In genomic region chr11:96242971-96243647, GRCh38 we compare ENCODE assay signal across 1 cellular context.
A peak's percentile ranks its signal among the peaks of the same experiment; 100 is the strongest.
TF ChIP-seq lines count a peak whose summit lies in the region.

No MANE protein-coding gene starts in this region.

TF ChIP-seq in HEK293, 187 proteins besides CTCF, POLR2A, EP300 and RAD21 (continued from another document):
- 0 out of 2 replicates have a peak, but pooled peaks have one; percentile 24 for TF ChIP-seq PRDM4 (tag by site-specific recombination; IDR thresholded peaks at IDR 0.05)
- TF ChIP-seq SP2 (tag by site-specific recombination; IDR thresholded peaks at IDR 0.05), result peak; percentile 84
- TF ChIP-seq ZNF76 (tag by site-specific recombination; IDR thresholded peaks at IDR 0.05; ENCODE audit: borderline replicate concordance, low read depth), result no peak
- TF ChIP-seq ZNF639 (tag by site-specific recombination; IDR thresholded peaks at IDR 0.05), result 0 out of 2 replicates have a peak, but pooled peaks have one; percentile 21
- peak; percentile 71; the same call in 1 of the 2 replicates for TF ChIP-seq KLF16 (tag by site-specific recombination; IDR thresholded peaks at IDR 0.05)
- TF ChIP-seq ZNF514 (tag by site-specific recombination; IDR thresholded peaks at IDR 0.05), result no peak
- peak; percentile 75 for TF ChIP-seq GLIS2 (tag by site-specific recombination; IDR thresholded peaks at IDR 0.05)
- no peak for TF ChIP-seq GLI4 (tag by site-specific recombination; IDR thresholded peaks at IDR 0.05)
- TF ChIP-seq ZNF747 (tag by site-specific recombination; IDR thresholded peaks at IDR 0.05), result no peak
- peak; percentile 56 for TF ChIP-seq ZFP69B (tag by site-specific recombination; IDR thresholded peaks at IDR 0.05)
- TF ChIP-seq WT1 (tag by site-specific recombination; IDR thresholded peaks at IDR 0.05), result 0 out of 2 replicates have a peak, but pooled peaks have one; percentile 43
- TF ChIP-seq ZNF10 (tag by site-specific recombination; IDR thresholded peaks at IDR 0.05), result peak; percentile 40; the same call in 1 of the 2 replicates
- TF ChIP-seq ZFHX2 (tag by site-specific recombination; conservative IDR thresholded peaks at IDR 0.05), result peak; percentile 24; the same call in 1 of the 2 replicates
- peak; percentile 93 for TF ChIP-seq ZNF335 (tag by site-specific recombination; conservative IDR thresholded peaks at IDR 0.05)
- TF ChIP-seq ZNF670 (tag by site-specific recombination; IDR thresholded peaks at IDR 0.05; ENCODE audit: low read depth), result no peak
- no peak for TF ChIP-seq PBX3 (CRISPR knock-in tag; IDR thresholded peaks at IDR 0.05)
- peak; percentile 54; the same call in 1 of the 2 replicates for TF ChIP-seq ZNF394 (tag by site-specific recombination; IDR thresholded peaks at IDR 0.05; ENCODE audit: borderline replicate concordance)
- 0 out of 2 replicates have a peak, but pooled peaks have one; percentile 50 for TF ChIP-seq KLF10 (tag by site-specific recombination; IDR thresholded peaks at IDR 0.05)
- peak; percentile 83 for TF ChIP-seq ZBTB17 (tag by site-specific recombination; IDR thresholded peaks at IDR 0.05)
- no peak for TF ChIP-seq ZNF404 (tag by site-specific recombination; IDR thresholded peaks at IDR 0.05)
